In the genomic region with DNA sequence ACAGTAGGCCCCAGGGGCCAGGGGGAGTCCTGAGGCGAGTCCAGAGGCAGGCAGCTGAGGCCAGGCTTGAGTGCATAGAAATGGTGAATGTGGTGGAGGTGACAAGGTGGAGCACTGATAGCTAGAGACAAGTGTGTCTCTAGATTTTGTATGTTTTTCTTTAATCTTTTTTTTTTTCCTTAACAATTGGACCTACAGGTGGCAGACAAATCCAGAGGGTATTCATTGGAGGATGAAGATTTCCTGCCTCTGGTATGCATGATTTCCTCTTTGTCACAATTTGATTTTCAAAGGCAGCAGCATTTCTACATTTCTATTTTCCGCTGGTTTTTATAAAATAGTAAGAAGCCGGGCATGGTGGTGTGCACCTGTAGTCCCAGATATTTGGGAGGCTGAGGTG, we compare ENCODE assay signal across 1 cellular context.
TF ChIP-seq lines count a peak whose summit lies in the region.

No MANE protein-coding gene starts in this region.

TF ChIP-seq in IMR-90, 13 proteins besides CTCF, POLR2A, EP300 and RAD21 (continued from another document):
- TF ChIP-seq, protein P1, sequence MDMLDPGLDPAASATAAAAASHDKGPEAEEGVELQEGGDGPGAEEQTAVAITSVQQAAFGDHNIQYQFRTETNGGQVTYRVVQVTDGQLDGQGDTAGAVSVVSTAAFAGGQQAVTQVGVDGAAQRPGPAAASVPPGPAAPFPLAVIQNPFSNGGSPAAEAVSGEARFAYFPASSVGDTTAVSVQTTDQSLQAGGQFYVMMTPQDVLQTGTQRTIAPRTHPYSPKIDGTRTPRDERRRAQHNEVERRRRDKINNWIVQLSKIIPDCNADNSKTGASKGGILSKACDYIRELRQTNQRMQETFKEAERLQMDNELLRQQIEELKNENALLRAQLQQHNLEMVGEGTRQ (IDR thresholded peaks at IDR 0.05; ENCODE audit: low read depth, low read length): no peak
- TF ChIP-seq, protein P2, sequence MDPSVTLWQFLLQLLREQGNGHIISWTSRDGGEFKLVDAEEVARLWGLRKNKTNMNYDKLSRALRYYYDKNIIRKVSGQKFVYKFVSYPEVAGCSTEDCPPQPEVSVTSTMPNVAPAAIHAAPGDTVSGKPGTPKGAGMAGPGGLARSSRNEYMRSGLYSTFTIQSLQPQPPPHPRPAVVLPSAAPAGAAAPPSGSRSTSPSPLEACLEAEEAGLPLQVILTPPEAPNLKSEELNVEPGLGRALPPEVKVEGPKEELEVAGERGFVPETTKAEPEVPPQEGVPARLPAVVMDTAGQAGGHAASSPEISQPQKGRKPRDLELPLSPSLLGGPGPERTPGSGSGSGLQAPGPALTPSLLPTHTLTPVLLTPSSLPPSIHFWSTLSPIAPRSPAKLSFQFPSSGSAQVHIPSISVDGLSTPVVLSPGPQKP (IDR thresholded peaks at IDR 0.05; ENCODE audit: borderline replicate concordance, low read depth, low read length): no peak
- no peak for TF ChIP-seq MXI1 (IDR thresholded peaks at IDR 0.05; ENCODE audit: borderline replicate concordance, low read depth, low read length)
- TF ChIP-seq CEBPB (IDR thresholded peaks at IDR 0.05; ENCODE audit: low read depth, low read length): no peak
- no peak for TF ChIP-seq CHD1 (IDR thresholded peaks at IDR 0.05; ENCODE audit: low read depth, low read length)
- TF ChIP-seq BHLHE40 (IDR thresholded peaks at IDR 0.05; ENCODE audit: low read depth, low read length): no peak
- TF ChIP-seq MAFK (IDR thresholded peaks at IDR 0.05; ENCODE audit: low read depth, low read length): no peak
- no peak for TF ChIP-seq MAZ (IDR thresholded peaks at IDR 0.05; ENCODE audit: borderline replicate concordance, low read depth, low read length)
- no peak for TF ChIP-seq SMC3 (IDR thresholded peaks at IDR 0.05; ENCODE audit: low read depth, low read length)
- no peak for TF ChIP-seq FOS (IDR thresholded peaks at IDR 0.05; ENCODE audit: low read depth, low read length)
- TF ChIP-seq RFX5 (IDR thresholded peaks at IDR 0.05; ENCODE audit: low read depth, low read length): no peak
- no peak for TF ChIP-seq NFE2L2 (IDR thresholded peaks at IDR 0.05; ENCODE audit: low read depth, low read length)
